ENCODE assay signal across 7 cellular contexts in the genomic region with DNA sequence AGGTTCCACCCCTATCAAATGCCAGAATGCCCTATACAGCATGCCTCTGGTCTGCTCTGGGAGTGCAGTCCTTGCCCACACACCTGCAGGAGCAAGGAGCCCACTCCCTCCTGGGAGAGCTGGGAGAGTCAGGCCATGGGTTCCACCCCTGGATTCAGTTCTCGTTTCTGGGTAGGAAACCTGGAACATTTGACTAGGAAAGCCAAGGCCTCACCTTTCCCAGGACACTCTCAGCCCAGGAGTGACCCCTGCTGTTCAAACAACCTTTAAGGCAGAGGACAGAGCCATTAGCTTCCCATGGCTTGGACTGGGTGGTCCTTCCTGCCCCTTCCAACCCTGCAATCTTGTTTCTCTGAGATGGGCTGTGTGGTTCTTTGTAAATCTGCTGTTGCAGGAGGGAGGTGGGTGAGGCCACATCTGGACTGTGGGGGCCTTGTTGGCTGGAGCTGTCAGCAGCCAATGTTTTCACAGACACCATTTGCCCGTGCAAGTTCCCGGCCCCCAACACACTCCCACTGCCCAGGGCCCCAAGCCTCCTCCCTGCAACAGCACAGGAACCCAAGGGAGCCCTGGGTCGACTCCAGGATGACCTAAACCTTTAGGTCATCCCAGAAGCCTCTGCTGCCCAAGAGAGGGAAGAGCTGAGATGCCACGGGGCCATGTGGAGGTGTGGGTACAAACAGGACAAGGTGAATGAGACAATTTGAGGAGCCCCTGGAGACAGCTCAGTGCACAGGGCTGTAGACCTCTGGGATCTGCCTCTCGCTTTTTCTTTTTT.
DNase-seq lines count a peak whose midpoint lies in the region; ATAC-seq, FAIRE-seq and TF ChIP-seq lines count a peak whose summit lies in the region.

No MANE protein-coding gene starts in this region.

- TF ChIP-seq CTCF in bronchial epithelial cell (IDR thresholded peaks at IDR 0.05; ENCODE audit: insufficient read depth, low read length, severe bottlenecking), result peak; percentile 43
- TF ChIP-seq CTCF in upper lobe of right lung (IDR thresholded peaks at IDR 0.05), result peak; percentile 31

- in situ Hi-C loops in KBM-7 (cut with MboI; ENCODE audit: low pct_unique_long_range_greater_than_20kb, low sequenced_read_pairs), result no loop called here

- no peak for FAIRE-seq in bronchial epithelial cell (lab: Jason Lieb, UNC)

- H3K4me3 ChIP-seq in bronchial epithelial cell (ENCODE audit: low read depth, low read length) (no peak overlapping the region), upper lobe of right lung (no peak overlapping the region)

- no peaks in the 10 kb centered on the region for H3K4me1 ChIP-seq in upper lobe of right lung

- CTCF ChIA-PET in activated naive CD4-positive, alpha-beta T cell treated with anti-CD3 and anti-CD28 coated beads, Interleukin-2, amount 10 ng/mL, durations not matched to agents 7 days and 5 days (lab: Charles Lee), result no interaction called here

- H3K36me3 ChIP-seq in bronchial epithelial cell (ENCODE audit: control insufficient read depth, insufficient read depth, low read length) (no peaks in the 10 kb centered on the region), upper lobe of right lung (no peaks in the 10 kb centered on the region)

- no peaks in the 10 kb centered on the region for H3K27me3 Mint-ChIP-seq in activated naive CD4-positive, alpha-beta T cell treated with anti-CD3 and anti-CD28 coated beads, Interleukin-2, amount 10 ng/mL, durations not matched to agents 7 days and 5 days

- no peaks in the 10 kb centered on the region for H3K36me3 Mint-ChIP-seq in activated naive CD4-positive, alpha-beta T cell treated with anti-CD3 and anti-CD28 coated beads, Interleukin-2, amount 10 ng/mL, durations not matched to agents 7 days and 5 days

- DNase-seq in KBM-7 (peak; percentile 39), bronchial epithelial cell (ENCODE audit: low read depth) (peak; percentile 26), left colon (peak in 1 of 2 donors; percentile 41), upper lobe of right lung (no peak)
- DNase-seq in activated naive CD4-positive, alpha-beta T cell treated with anti-CD3 and anti-CD28 coated beads, Interleukin-2, amount 10 ng/mL, durations not matched to agents 7 days and 5 days, result no peak

- no peak overlapping the region for H3K27ac Mint-ChIP-seq in activated naive CD4-positive, alpha-beta T cell treated with anti-CD3 and anti-CD28 coated beads, Interleukin-2, amount 10 ng/mL, durations not matched to agents 7 days and 5 days

- ATAC-seq in left colon (peak; percentile 84), upper lobe of right lung (peak; percentile 76), HG03108 (IDR thresholded peaks at IDR 0.05; ENCODE audit: unreplicated experiment) (no peak), HG03280 (IDR thresholded peaks at IDR 0.05; ENCODE audit: unreplicated experiment) (no peak)

- no peaks in the 10 kb centered on the region for H3K9me3 Mint-ChIP-seq in activated naive CD4-positive, alpha-beta T cell treated with anti-CD3 and anti-CD28 coated beads, Interleukin-2, amount 10 ng/mL, durations not matched to agents 7 days and 5 days

- no peaks in the 10 kb centered on the region for H3K4me1 Mint-ChIP-seq in activated naive CD4-positive, alpha-beta T cell treated with anti-CD3 and anti-CD28 coated beads, Interleukin-2, amount 10 ng/mL, durations not matched to agents 7 days and 5 days

- intact Hi-C loops in left colon (cut with DNase I, micrococcal nuclease) (loop anchor here in 1 of 2 donors (10.0 kb wide), 1 partner anchor 236 kb away; a partner anchor contains a TSS), upper lobe of right lung (cut with DNase I) (loop anchor here (5.0 kb wide), 1 partner anchor 234 kb away; a partner anchor contains a TSS)

- no peak overlapping the region for H3K4me3 Mint-ChIP-seq in activated naive CD4-positive, alpha-beta T cell treated with anti-CD3 and anti-CD28 coated beads, Interleukin-2, amount 10 ng/mL, durations not matched to agents 7 days and 5 days

- H3K27ac ChIP-seq in upper lobe of right lung, result no peak overlapping the region

- H3K27me3 ChIP-seq in bronchial epithelial cell (ENCODE audit: control insufficient read depth, insufficient read depth, low read length) (no peaks in the 10 kb centered on the region), upper lobe of right lung (no peaks in the 10 kb centered on the region)

- no peaks in the 10 kb centered on the region for H3K9me3 ChIP-seq in upper lobe of right lung

Comparison
In these comparisons a context has a peak if more than half of its experiments do, and no peak if none do; other contexts are left out.
1. DNase-seq: peak in KBM-7 (single experiment) and bronchial epithelial cell (single experiment); none in upper lobe of right lung (single experiment) and activated naive CD4-positive, alpha-beta T cell treated with anti-CD3 and anti-CD28 coated beads, Interleukin-2, amount 10 ng/mL, durations not matched to agents 7 days and 5 days (single experiment).
2. ATAC-seq: peak in left colon (single experiment) and upper lobe of right lung (single experiment); none in HG03108 (single experiment) and HG03280 (single experiment).